In genomic region chr1:155324041-155324716, GRCh38 we compare ENCODE assay signal across 8 cellular contexts. TPM values are rescaled to one million over a fixed set of nuclear protein-coding genes. Genes with fewer than 3 reads are reported as not detected.
DNase-seq lines count a peak whose midpoint lies in the region; ATAC-seq and TF ChIP-seq lines count a peak whose summit lies in the region.

No MANE protein-coding gene starts in this region.

- H3K9me3 Mint-ChIP-seq in activated CD4-positive, alpha-beta T cell treated with anti-CD3 and anti-CD28 coated beads, Interleukin-2, amount 10 ng/mL, durations not matched to agents 7 days and 5 days, result no peaks in the 10 kb centered on the region

- H3K27me3 Mint-ChIP-seq in activated CD4-positive, alpha-beta T cell treated with anti-CD3 and anti-CD28 coated beads, Interleukin-2, amount 10 ng/mL, durations not matched to agents 7 days and 5 days, result no peaks in the 10 kb centered on the region

- H3K4me1 ChIP-seq in BE2C, result peaks cover 7% of the 10 kb centered on the region

- CTCF ChIA-PET in activated CD4-positive, alpha-beta T cell treated with anti-CD3 and anti-CD28 coated beads, Interleukin-2, amount 10 ng/mL, durations not matched to agents 7 days and 5 days (lab: Charles Lee), result interaction anchor here (0.6 to 5.4 kb wide), 28 partner anchors 10 to 652 kb away, joined by 3 to 60 read pairs (median 4); partner anchors contain the start of genes ENTREP3, FDPS, KRTCAP2 and SCAMP3

- ATAC-seq in HG03469 (IDR thresholded peaks at IDR 0.05; ENCODE audit: unreplicated experiment) (peak; percentile 37), left lobe of liver (peak; percentile 83)

- peaks cover 4% of the 10 kb centered on the region for H3K36me3 Mint-ChIP-seq in activated CD4-positive, alpha-beta T cell treated with anti-CD3 and anti-CD28 coated beads, Interleukin-2, amount 10 ng/mL, durations not matched to agents 7 days and 5 days (ENCODE audit: low read depth)

- no peak for TF ChIP-seq CTCF in BE2C (IDR thresholded peaks at IDR 0.05; ENCODE audit: low read depth, low read length)
- no peak for TF ChIP-seq CTCF in coronary artery (IDR thresholded peaks at IDR 0.05)

- peaks cover 4% of the 10 kb centered on the region for H3K36me3 ChIP-seq in BE2C

- H3K27ac Mint-ChIP-seq in activated CD4-positive, alpha-beta T cell treated with anti-CD3 and anti-CD28 coated beads, Interleukin-2, amount 10 ng/mL, durations not matched to agents 7 days and 5 days, result peak overlapping the region; percentile 85

- POLR2A ChIA-PET in activated CD4-positive, alpha-beta T cell treated with anti-CD3 and anti-CD28 coated beads, Interleukin-2, amount 10 ng/mL, durations not matched to agents 7 days and 5 days (lab: Charles Lee), result interaction anchor here (1.0 kb wide), 1 partner anchor 63 kb away, joined by 3 read pairs; no protein-coding TSS in a partner anchor

- H3K4me3 ChIP-seq in BE2C (ENCODE audit: low read depth, low read length) (peak overlapping the region; percentile 87), coronary artery (peak overlapping the region; percentile 87)

- no peaks in the 10 kb centered on the region for H3K27me3 ChIP-seq in BE2C

- no peaks in the 10 kb centered on the region for H3K9me3 ChIP-seq in BE2C

- H3K4me3 Mint-ChIP-seq in activated CD4-positive, alpha-beta T cell treated with anti-CD3 and anti-CD28 coated beads, Interleukin-2, amount 10 ng/mL, durations not matched to agents 7 days and 5 days, result peak overlapping the region; percentile 86

- peaks cover 50% of the 10 kb centered on the region for H3K4me1 Mint-ChIP-seq in activated CD4-positive, alpha-beta T cell treated with anti-CD3 and anti-CD28 coated beads, Interleukin-2, amount 10 ng/mL, durations not matched to agents 7 days and 5 days

- H3K27ac ChIP-seq in coronary artery, result peak overlapping the region; percentile 98 to 99

- DNase-seq in BE2C (peak; percentile 97), GM19240 (ENCODE audit: insufficient read length, low spot score) (peak; percentile 80), NCI-H526 treated with DMSO at 0.1 percent for 48 hours (lab: John Stamatoyannopoulos, UW) (peak; percentile 99), coronary artery (ENCODE audit: low spot score) (peak; percentile 98), left lobe of liver (ENCODE audit: low spot score) (peak; percentile 98)
- peak; percentile 91 for DNase-seq in activated CD4-positive, alpha-beta T cell treated with anti-CD3 and anti-CD28 coated beads, Interleukin-2, amount 10 ng/mL, durations not matched to agents 7 days and 5 days
- DNase-seq in stimulated activated CD4-positive, alpha-beta T cell treated with anti-CD3 and anti-CD28 coated beads, Interleukin-2, amount 100 ng/mL, for 24 hours, result peak; percentile 91 to 96

RNA-seq across cellular contexts. Expression of gene RUSC1, which starts 3.5 kb away (rescaled TPM):
- 28.9 TPM for polyA plus RNA-seq in BE2C (2012; ENCODE audit: insufficient read depth, insufficient read length, low read depth)
- total RNA-seq in activated CD4-positive, alpha-beta T cell treated with anti-CD3 and anti-CD28 coated beads, Interleukin-2, amount 10 ng/mL, durations not matched to agents 7 days and 5 days, result 10 to 100 TPM; 30.2 to 31.6 TPM
- total RNA-seq in left lobe of liver, result 8.5 TPM

RNA-seq across cellular contexts. Expression of gene FDPS, which starts 15.5 kb away (rescaled TPM):
- 135 TPM for polyA plus RNA-seq in BE2C (2012; ENCODE audit: insufficient read depth, insufficient read length, low read depth)
- 100 to 1,000 TPM; 209 to 229 TPM for total RNA-seq in activated CD4-positive, alpha-beta T cell treated with anti-CD3 and anti-CD28 coated beads, Interleukin-2, amount 10 ng/mL, durations not matched to agents 7 days and 5 days
- 266 TPM for total RNA-seq in left lobe of liver

RNA-seq across cellular contexts. Expression of gene PKLR, which starts 22.9 kb away (rescaled TPM):
- not detected for polyA plus RNA-seq in BE2C (2012; ENCODE audit: insufficient read depth, insufficient read length, low read depth)
- total RNA-seq in activated CD4-positive, alpha-beta T cell treated with anti-CD3 and anti-CD28 coated beads, Interleukin-2, amount 10 ng/mL, durations not matched to agents 7 days and 5 days, result not detected
- total RNA-seq in left lobe of liver, result 109 TPM

RNA-seq across cellular contexts. Expression of gene HCN3, which starts 46.9 kb away (rescaled TPM):
- 10.0 TPM for polyA plus RNA-seq in BE2C (2012; ENCODE audit: insufficient read depth, insufficient read length, low read depth)
- total RNA-seq in activated CD4-positive, alpha-beta T cell treated with anti-CD3 and anti-CD28 coated beads, Interleukin-2, amount 10 ng/mL, durations not matched to agents 7 days and 5 days, result 1 to 10 TPM; 2.5 to 3.4 TPM
- total RNA-seq in left lobe of liver, result 2.5 TPM

RNA-seq across cellular contexts. Expression of gene CLK2, which starts 50.9 kb away (rescaled TPM):
- 129 TPM for polyA plus RNA-seq in BE2C (2012; ENCODE audit: insufficient read depth, insufficient read length, low read depth)
- 100 to 1,000 TPM in 1 of 2 experiments, 10 to 100 TPM in 1; 100.0 to 104 TPM for total RNA-seq in activated CD4-positive, alpha-beta T cell treated with anti-CD3 and anti-CD28 coated beads, Interleukin-2, amount 10 ng/mL, durations not matched to agents 7 days and 5 days
- total RNA-seq in left lobe of liver, result 22.6 TPM

Comparison
In these comparisons a context has a peak if more than half of its experiments do, and no peak if none do; other contexts are left out.
1. Peak in every context shown above with its lines: DNase-seq, ATAC-seq, H3K4me3 ChIP-seq and H3K27ac ChIP-seq.
2. RNA of gene PKLR, which starts 22.9 kb away (total RNA-seq): 109 TPM in left lobe of liver (single experiment); not detected in activated CD4-positive, alpha-beta T cell treated with anti-CD3 and anti-CD28 coated beads, Interleukin-2, amount 10 ng/mL, durations not matched to agents 7 days and 5 days; every median in the first group is over 100 times any median in the second.